In the genomic region with DNA sequence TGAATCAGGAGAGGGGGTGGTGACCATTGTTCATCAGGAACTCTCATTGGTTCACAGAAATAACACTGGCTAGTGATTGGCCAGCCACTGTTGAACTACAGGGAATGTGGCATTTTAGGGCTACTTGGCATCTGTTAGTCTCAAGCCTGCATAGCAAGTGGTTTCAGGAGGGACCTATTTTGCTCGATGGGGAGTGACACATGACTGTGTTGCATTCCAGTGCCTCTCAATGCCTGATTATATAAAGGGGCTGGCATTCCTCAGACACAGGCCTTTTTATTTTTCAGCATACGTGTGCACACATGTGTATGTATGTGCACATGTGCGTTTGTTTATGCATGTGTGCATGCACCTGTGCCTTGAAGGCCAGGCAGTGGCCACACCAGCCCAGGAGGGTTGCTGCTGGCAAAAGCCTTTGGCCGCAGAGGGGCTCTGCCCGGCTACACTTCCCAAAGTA, we compare ENCODE assay signal across 10 cellular contexts. TPM values are rescaled to one million over a fixed set of nuclear protein-coding genes. Genes with fewer than 3 reads are reported as not detected.
DNase-seq lines count a peak whose midpoint lies in the region; ATAC-seq and TF ChIP-seq lines count a peak whose summit lies in the region.
"Had no signal": no experiment of that assay in that cellular context is flagged by ENCODE, and none has a peak within 500 bp of the region (broad histone marks: within the 10 kb centered on the region; RNA-seq: fewer than 3 reads in every experiment).

No MANE protein-coding gene starts in this region.

- CTCF ChIA-PET in activated CD4-positive, alpha-beta T cell treated with anti-CD3 and anti-CD28 coated beads, Interleukin-2, amount 10 ng/mL, durations not matched to agents 7 days and 5 days (lab: Charles Lee), result no interaction called here
- CTCF ChIA-PET in activated B cell treated with CpG ODN at 0.5 μM for 24 hours (lab: Charles Lee), result no interaction called here

- POLR2A ChIA-PET in activated CD4-positive, alpha-beta T cell treated with anti-CD3 and anti-CD28 coated beads, Interleukin-2, amount 10 ng/mL, durations not matched to agents 7 days and 5 days (lab: Charles Lee), result no interaction called here
- POLR2A ChIA-PET in activated B cell treated with CpG ODN at 0.5 μM for 24 hours (lab: Charles Lee), result no interaction called here

- no peak for ATAC-seq in activated B cell treated with CpG ODN at 0.5 μM for 24 hours (ENCODE audit: low read depth)
- ATAC-seq in GM21447 (IDR thresholded peaks at IDR 0.05; ENCODE audit: unreplicated experiment), result no peak

- no peaks in the 10 kb centered on the region for H3K27me3 ChIP-seq in thyroid gland
- H3K27me3 ChIP-seq: adrenal gland had no signal

- peak overlapping the region; percentile 23 to 87 (median 83) for H3K27ac ChIP-seq in thyroid gland
- H3K27ac ChIP-seq: adrenal gland, C4-2B had no signal

- no peaks in the 10 kb centered on the region for H3K9me3 ChIP-seq in thyroid gland
- H3K9me3 ChIP-seq: adrenal gland had no signal

- intact Hi-C loops in activated B cell treated with CpG ODN at 0.5 μM for 24 hours (cut with micrococcal nuclease), result no loop called here
- intact Hi-C loops in thyroid gland (cut with DNase I), result no loop called here

- TF ChIP-seq CTCF in activated B cell treated with CpG ODN at 0.5 μM for 24 hours (IDR thresholded peaks at IDR 0.05) (no peak), thyroid gland (IDR thresholded peaks at IDR 0.05) (no peak)

- H3K4me1 Mint-ChIP-seq in activated CD4-positive, alpha-beta T cell treated with anti-CD3 and anti-CD28 coated beads, Interleukin-2, amount 10 ng/mL, durations not matched to agents 7 days and 5 days, result peaks cover 82% of the 10 kb centered on the region
- H3K4me1 Mint-ChIP-seq in activated B cell treated with CpG ODN at 0.5 μM for 24 hours, result peaks cover 85% of the 10 kb centered on the region

- H3K27ac Mint-ChIP-seq in activated CD4-positive, alpha-beta T cell treated with anti-CD3 and anti-CD28 coated beads, Interleukin-2, amount 10 ng/mL, durations not matched to agents 7 days and 5 days, result peak overlapping the region; percentile 99
- peak overlapping the region; percentile 62 for H3K27ac Mint-ChIP-seq in activated B cell treated with CpG ODN at 0.5 μM for 24 hours

- WGBS in thyroid gland, 2 donors, result 69 to 74% methylated on average over 5 of the region's 5 CpGs

- H3K4me1 ChIP-seq in thyroid gland, result peaks cover 28 to 46% of the 10 kb centered on the region in 2 donors
- H3K4me1 ChIP-seq: adrenal gland had no signal

- peak; percentile 15 for DNase-seq in activated CD4-positive, alpha-beta T cell treated with anti-CD3 and anti-CD28 coated beads, Interleukin-2, amount 10 ng/mL, durations not matched to agents 7 days and 5 days
- DNase-seq in activated CD4-positive, alpha-beta T cell treated with anti-CD3 and anti-CD28 coated beads for 48 hours, result no peak
- DNase-seq in activated B cell treated with CpG ODN at 0.5 μM for 24 hours (no peak), foreskin melanocyte (peak; percentile 85), thyroid gland (peak; percentile 49 to 51), NCI-H2171 (lab: John Stamatoyannopoulos, UW) (no peak), NOMO-1 treated with DMSO at 0.1 percent for 48 hours (lab: John Stamatoyannopoulos, UW; ENCODE audit: unreplicated experiment) (no peak)

- no peaks in the 10 kb centered on the region for H3K27me3 Mint-ChIP-seq in activated CD4-positive, alpha-beta T cell treated with anti-CD3 and anti-CD28 coated beads, Interleukin-2, amount 10 ng/mL, durations not matched to agents 7 days and 5 days
- H3K27me3 Mint-ChIP-seq in activated B cell treated with CpG ODN at 0.5 μM for 24 hours, result no peaks in the 10 kb centered on the region

- no peak for TF ChIP-seq POLR2A in thyroid gland (IDR thresholded peaks at IDR 0.05)

- H3K4me3 Mint-ChIP-seq in activated CD4-positive, alpha-beta T cell treated with anti-CD3 and anti-CD28 coated beads, Interleukin-2, amount 10 ng/mL, durations not matched to agents 7 days and 5 days, result peak overlapping the region; percentile 90
- H3K4me3 Mint-ChIP-seq in activated B cell treated with CpG ODN at 0.5 μM for 24 hours, result no peak overlapping the region

- H3K9me3 Mint-ChIP-seq in activated CD4-positive, alpha-beta T cell treated with anti-CD3 and anti-CD28 coated beads, Interleukin-2, amount 10 ng/mL, durations not matched to agents 7 days and 5 days, result no peaks in the 10 kb centered on the region
- H3K9me3 Mint-ChIP-seq in activated B cell treated with CpG ODN at 0.5 μM for 24 hours, result no peaks in the 10 kb centered on the region

- H3K4me3 ChIP-seq in thyroid gland (replicated peaks in 1 of 3), result no peak overlapping the region
- H3K4me3 ChIP-seq: adrenal gland had no signal

- H3K36me3 ChIP-seq in thyroid gland, result no peaks in the 10 kb centered on the region
- H3K36me3 ChIP-seq: adrenal gland had no signal

- H3K36me3 Mint-ChIP-seq in activated CD4-positive, alpha-beta T cell treated with anti-CD3 and anti-CD28 coated beads, Interleukin-2, amount 10 ng/mL, durations not matched to agents 7 days and 5 days (ENCODE audit: low read depth), result peaks cover 82% of the 10 kb centered on the region
- peaks cover 37% of the 10 kb centered on the region for H3K36me3 Mint-ChIP-seq in activated B cell treated with CpG ODN at 0.5 μM for 24 hours (ENCODE audit: low read depth)

RNA-seq across cellular contexts. Expression of gene FGD3, which starts 23.2 kb away (rescaled TPM):
- total RNA-seq in activated CD4-positive, alpha-beta T cell treated with anti-CD3 and anti-CD28 coated beads, Interleukin-2, amount 10 ng/mL, durations not matched to agents 7 days and 5 days, result 100 to 1,000 TPM; 148 to 156 TPM
- total RNA-seq in activated B cell treated with CpG ODN at 0.5 μM for 24 hours (46.5 and 61.9 TPM in 2 replicates), thyroid gland (1 to 10 TPM; 5.2 to 6.6 (median 5.6) TPM)

Comparison
In these comparisons a context has a peak if more than half of its experiments do, and no peak if none do; other contexts are left out.
1. DNase-seq: peak in activated CD4-positive, alpha-beta T cell treated with anti-CD3 and anti-CD28 coated beads, Interleukin-2, amount 10 ng/mL, durations not matched to agents 7 days and 5 days (single experiment), foreskin melanocyte (single experiment) and thyroid gland (2 of 2); none in activated CD4-positive, alpha-beta T cell treated with anti-CD3 and anti-CD28 coated beads for 48 hours (single experiment), activated B cell treated with CpG ODN at 0.5 μM for 24 hours (single experiment), NCI-H2171 (single experiment) and NOMO-1 treated with DMSO at 0.1 percent for 48 hours (single experiment).